Comparison of ENCODE assay signal across 8 cellular contexts in the genomic region with DNA sequence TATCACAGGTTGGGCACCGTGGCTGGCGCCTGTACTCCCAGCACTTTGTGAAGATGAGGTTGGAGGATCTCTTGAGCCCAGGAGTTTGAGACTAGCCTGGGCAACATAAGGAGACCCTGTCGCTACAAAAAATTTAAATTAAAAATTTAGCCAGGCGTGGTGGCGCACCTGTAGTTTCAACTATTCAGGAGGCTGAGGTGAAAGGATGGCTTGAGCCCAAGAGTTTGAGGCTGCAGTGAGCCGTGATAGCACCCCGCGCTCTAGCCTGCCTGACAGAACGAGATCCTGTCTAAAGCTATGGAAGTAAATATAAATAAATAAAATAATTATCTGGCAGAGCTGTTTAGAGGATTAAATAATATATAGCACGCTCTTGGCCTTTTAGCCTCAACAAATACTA. TPM values are rescaled to one million over a fixed set of nuclear protein-coding genes. Genes with fewer than 3 reads are reported as not detected.
A peak's percentile ranks its signal among the peaks of the same experiment; 100 is the strongest.
DNase-seq lines count a peak whose midpoint lies in the region; ATAC-seq, FAIRE-seq and TF ChIP-seq lines count a peak whose summit lies in the region.

No MANE protein-coding gene starts in this region.

- no peak overlapping the region for H3K18ac ChIP-seq in mesendoderm (ENCODE audit: low read length)

- intact Hi-C loops in CD4-positive, alpha-beta memory T cell (cut with micrococcal nuclease): no loop called here
- intact Hi-C loops in HepG2 (cut with micrococcal nuclease; ENCODE audit: unreplicated experiment): no loop called here

- peaks cover 15% of the 10 kb centered on the region for H3K4me1 ChIP-seq in CD4-positive, alpha-beta memory T cell (ENCODE audit: insufficient read depth, low read length)
- H3K4me1 ChIP-seq in HepG2 (ENCODE audit: insufficient read depth, low read length): peaks cover 13% of the 10 kb centered on the region
- H3K4me1 ChIP-seq in mesendoderm (ENCODE audit: control insufficient read depth, low read depth, low read length): no peaks in the 10 kb centered on the region

- H3K56ac ChIP-seq in mesendoderm (ENCODE audit: low read length): no peak overlapping the region

- no peak overlapping the region for H3K27ac Mint-ChIP-seq in CD4-positive, alpha-beta memory T cell
- no peak overlapping the region for H3K27ac Mint-ChIP-seq in central memory CD8-positive, alpha-beta T cell (ENCODE audit: low read depth)
- peak overlapping the region; percentile 49 for H3K27ac Mint-ChIP-seq in nephron progenitor cell

- no peaks in the 10 kb centered on the region for H4K20me1 ChIP-seq in HepG2 (ENCODE audit: insufficient read depth, low read length)

- H3K27me3 ChIP-seq in CD4-positive, alpha-beta memory T cell (ENCODE audit: insufficient read depth, low read length): peaks cover 5% of the 10 kb centered on the region
- peaks cover 2 to 47% of the 10 kb centered on the region in 2 experiments; a peak in 4 of 5 replicates for H3K27me3 ChIP-seq in HepG2 (ENCODE audit: control insufficient read depth in 1 of 2, insufficient read depth in 2 of 2, low read length in 2 of 2)
- peaks cover 11% of the 10 kb centered on the region for H3K27me3 ChIP-seq in mesendoderm (ENCODE audit: insufficient read depth, low read length, poor library complexity)

- POLR2A ChIA-PET in CD4-positive, alpha-beta memory T cell (lab: Charles Lee; ENCODE audit: partially characterized antibody): interaction anchor here (0.7 kb wide), 1 partner anchor 96 kb away, joined by 4 read pairs; no protein-coding TSS in a partner anchor
- POLR2A ChIA-PET in HepG2 (lab: Yijun Ruan, JAX): no interaction called here

- H3K27ac ChIP-seq in CD4-positive, alpha-beta memory T cell (ENCODE audit: low read depth, low read length): no peak overlapping the region
- H3K27ac ChIP-seq in HepG2 (ENCODE audit: extremely low read length, insufficient read depth, low read length): no peak overlapping the region
- H3K27ac ChIP-seq in mesendoderm (ENCODE audit: low read depth, low read length): no peak overlapping the region

- no peak for TF ChIP-seq EP300 in HepG2 (IDR thresholded peaks at IDR 0.05; ENCODE audit: low read depth in 2 of 2, low read length in 2 of 2)
- no peak for TF ChIP-seq EP300 in HepG2 (CRISPR knock-in tag; IDR thresholded peaks at IDR 0.05; ENCODE audit: borderline replicate concordance)

- no peak for ATAC-seq in central memory CD8-positive, alpha-beta T cell (replicated peaks; ENCODE audit: extremely low read depth, poor library complexity, severe bottlenecking)
- no peak for ATAC-seq in GM19324 (IDR thresholded peaks at IDR 0.05; ENCODE audit: low FRiP score, unreplicated experiment)
- ATAC-seq in HepG2: no peak

- no peak overlapping the region for H2BK15ac ChIP-seq in mesendoderm (replicated peaks; ENCODE audit: low read depth)

- H3K79me2 ChIP-seq in HepG2 (ENCODE audit: insufficient read depth, low read length) (no peaks in the 10 kb centered on the region), mesendoderm (ENCODE audit: control insufficient read depth, insufficient read depth, low read length) (no peaks in the 10 kb centered on the region)

- no peaks in the 10 kb centered on the region for H3K79me1 ChIP-seq in mesendoderm (ENCODE audit: low read length)

- peaks cover 20 to 39% of the 10 kb centered on the region in 2 donors for H3K27me3 Mint-ChIP-seq in CD4-positive, alpha-beta memory T cell
- peaks cover 85% of the 10 kb centered on the region for H3K27me3 Mint-ChIP-seq in central memory CD8-positive, alpha-beta T cell
- peaks cover 15% of the 10 kb centered on the region for H3K27me3 Mint-ChIP-seq in nephron progenitor cell (ENCODE audit: low read depth, poor library complexity)

- no peaks in the 10 kb centered on the region for H3K36me3 ChIP-seq in CD4-positive, alpha-beta memory T cell (ENCODE audit: insufficient read depth, low read length)
- no peaks in the 10 kb centered on the region for H3K36me3 ChIP-seq in HepG2 (replicated peaks in 1 of 2; ENCODE audit: control insufficient read depth in 1 of 2, insufficient read depth in 2 of 2, low read length in 2 of 2)
- no peaks in the 10 kb centered on the region for H3K36me3 ChIP-seq in mesendoderm (ENCODE audit: control insufficient read depth, insufficient read depth, low read length)

- H2BK5ac ChIP-seq in mesendoderm (ENCODE audit: low read length): no peak overlapping the region

- H3K9me3 ChIP-seq in CD4-positive, alpha-beta memory T cell (ENCODE audit: control insufficient read depth in 1 of 2, low read length in 2 of 2): no peaks in the 10 kb centered on the region
- H3K9me3 ChIP-seq in HepG2 (ENCODE audit: low read length): no peaks in the 10 kb centered on the region

- H3K4me2 ChIP-seq in HepG2 (ENCODE audit: low read depth, low read length): no peak overlapping the region; the same call in 1 of the 2 replicates
- no peak overlapping the region for H3K4me2 ChIP-seq in mesendoderm (ENCODE audit: low read length)

- BruUV-seq in HepG2 (replicated peaks; lab: Mats Ljungman, UMichigan): no TSS peak

- H2AK5ac ChIP-seq in mesendoderm (ENCODE audit: low read length): no peak overlapping the region

- H2AFZ ChIP-seq in HepG2 (ENCODE audit: low read length): no peak overlapping the region

- no peak for TF ChIP-seq POLR2A in HepG2 (IDR thresholded peaks at IDR 0.05; ENCODE audit: insufficient read depth in 1 of 2, low read depth in 2 of 2, low read length in 2 of 2)

- no peak overlapping the region for H4K8ac ChIP-seq in mesendoderm (ENCODE audit: low read depth, low read length)

- 80% methylated on average over 10 of the region's 10 CpGs for WGBS in HepG2 (ENCODE audit: low lambda C conversion rate)
- no CpG with 5 or more reads among the region's 10 CpGs for WGBS in mesendoderm (ENCODE audit: extremely low coverage, insufficient coverage, low lambda C conversion rate)

- CTCF ChIA-PET in CD4-positive, alpha-beta memory T cell (lab: Charles Lee; ENCODE audit: partially characterized antibody): interaction anchor here (0.6 to 4.5 kb wide), 10 partner anchors 9 to 387 kb away, joined by 3 to 38 read pairs (median 4); no protein-coding TSS in a partner anchor
- CTCF ChIA-PET in HepG2 (lab: Yijun Ruan, JAX; ENCODE audit: low intra/inter-chr PET ratio, low total read pairs): interaction anchor here (0.8 to 3.2 kb wide), 3 partner anchors 363 to 389 kb away, joined by 3 to 38 read pairs (median 4); no protein-coding TSS in a partner anchor

- peak overlapping the region; percentile 71 to 85 (median 80) for H3K4me3 Mint-ChIP-seq in CD4-positive, alpha-beta memory T cell
- peak overlapping the region; percentile 76 for H3K4me3 Mint-ChIP-seq in central memory CD8-positive, alpha-beta T cell
- peak overlapping the region; percentile 81 for H3K4me3 Mint-ChIP-seq in nephron progenitor cell

- peaks cover 6 to 14% (median 10%) of the 10 kb centered on the region in 4 donors for H3K4me1 Mint-ChIP-seq in CD4-positive, alpha-beta memory T cell
- H3K4me1 Mint-ChIP-seq in central memory CD8-positive, alpha-beta T cell: peaks cover 6% of the 10 kb centered on the region
- H3K4me1 Mint-ChIP-seq in nephron progenitor cell: peaks cover 33% of the 10 kb centered on the region

- FAIRE-seq in HepG2 (lab: Jason Lieb, UNC): no peak

- no peak overlapping the region for H3K23ac ChIP-seq in mesendoderm (ENCODE audit: low read length)

- H2BK120ac ChIP-seq in mesendoderm (ENCODE audit: low read depth, low read length): no peak overlapping the region

- H3K4ac ChIP-seq in mesendoderm (ENCODE audit: low read depth, low read length): no peak overlapping the region

- H3K36me3 Mint-ChIP-seq in CD4-positive, alpha-beta memory T cell: no peaks in the 10 kb centered on the region
- peaks cover 4% of the 10 kb centered on the region for H3K36me3 Mint-ChIP-seq in central memory CD8-positive, alpha-beta T cell (ENCODE audit: insufficient read depth)
- no peaks in the 10 kb centered on the region for H3K36me3 Mint-ChIP-seq in nephron progenitor cell (ENCODE audit: low read depth)

- TF ChIP-seq RAD21 in HepG2 (CRISPR knock-in tag; IDR thresholded peaks at IDR 0.05): no peak

- H3K4me3 ChIP-seq in CD4-positive, alpha-beta memory T cell (ENCODE audit: low read length in 2 of 2): no peak overlapping the region
- peak overlapping the region; percentile 62 for H3K4me3 ChIP-seq in Jurkat, Clone E6-1 (ENCODE audit: low read length)
- no peak overlapping the region for H3K4me3 ChIP-seq in HepG2 (replicated peaks in 1 of 3; ENCODE audit: insufficient read depth in 1 of 3, low read depth in 2 of 3, low read length in 3 of 3)
- H3K4me3 ChIP-seq in mesendoderm (ENCODE audit: low read length): no peak overlapping the region

- no peak for DNase-seq in CD4-positive, alpha-beta memory T cell
- DNase-seq in Jurkat, Clone E6-1 (ENCODE audit: low read depth, low spot score): no peak
- no peak for DNase-seq in central memory CD8-positive, alpha-beta T cell (ENCODE audit: low spot score in 2 of 2)
- DNase-seq in nephron progenitor cell (no peak), HepG2 (ENCODE audit: low spot score) (no peak), mesendoderm (no peak)
- DNase-seq in activated CD4-positive, CD25-positive, alpha-beta regulatory T cell treated with anti-CD3 and anti-CD28 coated beads, Interleukin-2, amount 50 U/mL, for 72 hours: no peak

- in situ Hi-C loops in HepG2 (cut with HindIII; ENCODE audit: extremely low pct_ligation_motif_present, low pct_unique_long_range_greater_than_20kb): loop anchor here (5.0 kb wide), 1 partner anchor 375 kb away; no protein-coding TSS in a partner anchor

- peaks cover 0 to 1% (median 0%) of the 10 kb centered on the region in 8 donors for H3K9me3 Mint-ChIP-seq in CD4-positive, alpha-beta memory T cell
- no peaks in the 10 kb centered on the region for H3K9me3 Mint-ChIP-seq in central memory CD8-positive, alpha-beta T cell
- peaks cover 5% of the 10 kb centered on the region for H3K9me3 Mint-ChIP-seq in nephron progenitor cell

- H4K5ac ChIP-seq in mesendoderm (ENCODE audit: low read length): no peak overlapping the region

- TF ChIP-seq CTCF in nephron progenitor cell (IDR thresholded peaks at IDR 0.05) (no peak), HepG2 (CRISPR knock-in tag; IDR thresholded peaks at IDR 0.05) (no peak)

- H3K9ac ChIP-seq in HepG2 (ENCODE audit: insufficient read depth, low read depth, low read length) (no peak overlapping the region), mesendoderm (ENCODE audit: low read length) (no peak overlapping the region)

RNA-seq across cellular contexts. Expression of a gene that starts 1.4 kb away (rescaled TPM):
- 1 to 10 TPM; 2.1 to 2.2 TPM for total RNA-seq in CD4-positive, alpha-beta memory T cell
- under 1 TPM in 1 of 2 donors, not detected in 1; 0.26 TPM for polyA plus RNA-seq in CD4-positive, alpha-beta memory T cell
- 1.2 TPM for polyA plus RNA-seq in Jurkat, Clone E6-1 (2012; ENCODE audit: insufficient read depth, insufficient read length)
- total RNA-seq in HepG2 (2016; rRNA removed; fragmentation: Illumina TruSeq; extraction: Trizol): 0.04 TPM in 1 of 2 replicates, not detected in the other
- not detected in 2 replicates for total RNA-seq in HepG2 (2016; cell fraction: cytosol; rRNA removed; fragmentation: Illumina TruSeq; extraction: Trizol; ENCODE audit: low read depth)
- 0.02 TPM in 1 of 2 replicates, not detected in the other for total RNA-seq in HepG2 (2016; cell fraction: insoluble cytoplasmic fraction; rRNA removed; fragmentation: Illumina TruSeq; extraction: Trizol)
- total RNA-seq in HepG2 (2016; cell fraction: membrane; rRNA removed; fragmentation: Illumina TruSeq; extraction: Trizol): not detected in 2 replicates
- not detected in 2 replicates for total RNA-seq in HepG2 (2016; cell fraction: nucleus; rRNA removed; fragmentation: Illumina TruSeq; extraction: Trizol)
- polyA plus RNA-seq in HepG2 (2011; rRNA removed): 0.01 TPM in 1 of 2 replicates, not detected in the other
- not detected in 2 replicates for polyA plus RNA-seq in HepG2 (2011; cell fraction: cytosol; rRNA removed)
- 0.02 TPM in 1 of 2 replicates, not detected in the other for polyA plus RNA-seq in HepG2 (2011; cell fraction: nucleus; rRNA removed)
- polyA plus RNA-seq in HepG2 (2012): 0.03 and 0.05 TPM in 2 replicates
- not detected in 2 replicates for polyA plus RNA-seq in HepG2 (2016; cell fraction: cytosol; fragmentation: Illumina TruSeq; extraction: Trizol; ENCODE audit: low read depth)
- polyA plus RNA-seq in HepG2 (2016; cell fraction: insoluble cytoplasmic fraction; fragmentation: Illumina TruSeq; extraction: Trizol; ENCODE audit: low read depth): 0.03 TPM in 1 of 2 replicates, not detected in the other
- polyA plus RNA-seq in HepG2 (2016; cell fraction: membrane; fragmentation: Illumina TruSeq; extraction: Trizol; ENCODE audit: low read depth): not detected in 2 replicates
- not detected in 2 replicates for polyA plus RNA-seq in HepG2 (2016; cell fraction: nucleus; fragmentation: Illumina TruSeq; extraction: Trizol; ENCODE audit: insufficient read depth, low read depth)
- polyA minus RNA-seq in HepG2 (2011; rRNA and poly(A)+ RNA removed; ENCODE audit: low replicate concordance): 1.4 TPM in 1 of 2 replicates, not detected in the other
- polyA minus RNA-seq in HepG2 (2011; cell fraction: cytosol; rRNA and poly(A)+ RNA removed): not detected in 2 replicates
- polyA minus RNA-seq in HepG2 (2011; cell fraction: nucleus; rRNA and poly(A)+ RNA removed): 0.12 and 0.13 TPM in 2 replicates
- polyA plus RNA-seq in mesendoderm (2013, experiment 1 of 2): 1.1 TPM
- polyA plus RNA-seq in mesendoderm (2013, experiment 2 of 2): 1.1 TPM
